In the genomic region with DNA sequence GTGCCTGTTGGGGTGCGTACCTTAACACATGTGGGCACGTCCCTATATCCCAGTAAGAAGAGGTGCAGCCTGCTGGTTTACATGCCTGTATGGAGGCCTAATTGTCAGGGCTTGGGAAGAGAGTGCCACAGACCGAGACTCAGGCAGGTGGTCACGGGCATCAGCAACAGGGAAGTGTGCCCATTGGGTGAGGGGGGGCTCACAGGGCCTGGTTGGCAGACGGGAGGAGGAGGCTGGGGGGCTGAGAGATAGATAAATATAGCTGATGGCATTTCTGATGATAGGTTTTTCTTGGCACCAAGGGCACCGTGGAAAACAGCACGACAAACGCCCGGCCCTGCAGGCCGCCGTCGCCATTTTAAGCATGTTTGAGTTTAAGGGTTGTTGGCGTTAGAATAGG, we compare ENCODE assay signal across 12 cellular contexts. TPM values are rescaled to one million over a fixed set of nuclear protein-coding genes. Genes with fewer than 3 reads are reported as not detected.
A peak's percentile ranks its signal among the peaks of the same experiment; 100 is the strongest.
DNase-seq lines count a peak whose midpoint lies in the region; ATAC-seq and TF ChIP-seq lines count a peak whose summit lies in the region.
"Had no signal": no experiment of that assay in that cellular context is flagged by ENCODE, and none has a peak within 500 bp of the region (broad histone marks: within the 10 kb centered on the region; RNA-seq: fewer than 3 reads in every experiment).

No MANE protein-coding gene starts in this region.

- H3K27me3 Mint-ChIP-seq in activated naive CD4-positive, alpha-beta T cell treated with anti-CD3 and anti-CD28 coated beads, Interleukin-2, amount 10 ng/mL, durations not matched to agents 7 days and 5 days = peaks cover 24% of the 10 kb centered on the region

- H3K9ac ChIP-seq in PC-3 (ENCODE audit: low read length) = no peak overlapping the region
- peak overlapping the region; percentile 1 to 67 for H3K9ac ChIP-seq in mucosa of rectum (ENCODE audit: low read depth in 1 of 2, low read length in 2 of 2)

- H3K9me3 ChIP-seq in PC-3 (ENCODE audit: low read length) (no peaks in the 10 kb centered on the region), mucosa of rectum (ENCODE audit: control insufficient read depth in 2 of 2, low read length in 2 of 2) (no peaks in the 10 kb centered on the region), thoracic aorta (no peaks in the 10 kb centered on the region), BE2C (no peaks in the 10 kb centered on the region)

- no TSS peak for BruUV-seq in PC-3 (replicated peaks; lab: Mats Ljungman, UMichigan)

- H3K4me3 ChIP-seq in PC-3 (ENCODE audit: low read length) = no peak overlapping the region
- H3K4me3 ChIP-seq in mucosa of rectum (ENCODE audit: low read length in 2 of 2) = no peak overlapping the region
- H3K4me3 ChIP-seq in thoracic aorta = no peak overlapping the region
- H3K4me3 ChIP-seq in BE2C (ENCODE audit: low read depth, low read length) = no peak overlapping the region

- no peaks in the 10 kb centered on the region for H3F3A ChIP-seq in PC-3 (ENCODE audit: low read length, unreplicated experiment)

- H3K9me3 Mint-ChIP-seq in activated naive CD4-positive, alpha-beta T cell treated with anti-CD3 and anti-CD28 coated beads, Interleukin-2, amount 10 ng/mL, durations not matched to agents 7 days and 5 days = no peaks in the 10 kb centered on the region
- H3K9me3 Mint-ChIP-seq in stimulated activated effector memory CD8-positive, alpha-beta T cell treated with anti-CD3 and anti-CD28 coated beads, Interleukin-12 subunit alpha, Interleukin-12 subunit beta, amount 100 ng/mL, for 72 hours = no peaks in the 10 kb centered on the region

- H3K36me3 ChIP-seq in PC-3 (ENCODE audit: low read depth, low read length) (peaks cover 16% of the 10 kb centered on the region; the same call in 1 of the 2 replicates), mucosa of rectum (ENCODE audit: control insufficient read depth in 2 of 2, insufficient read depth in 2 of 2, low read length in 2 of 2) (peaks cover 6% of the 10 kb centered on the region in 2 donors), thoracic aorta (no peaks in the 10 kb centered on the region), BE2C (peaks cover 4% of the 10 kb centered on the region; the same call in 1 of the 2 replicates)

- ATAC-seq in PC-3 (no peak), thoracic aorta (ENCODE audit: insufficient number of reproducible peaks, low FRiP score, low read depth) (no peak), GM18511 (IDR thresholded peaks at IDR 0.05; ENCODE audit: unreplicated experiment) (no peak)
- ATAC-seq in stimulated activated effector memory CD8-positive, alpha-beta T cell treated with anti-CD3 and anti-CD28 coated beads, Interleukin-12 subunit alpha, Interleukin-12 subunit beta, amount 100 ng/mL, for 72 hours = no peak

- TF ChIP-seq CTCF in PC-3 (conservative IDR thresholded peaks at IDR 0.05; ENCODE audit: low read depth, low read length) (no peak), thoracic aorta (IDR thresholded peaks at IDR 0.05) (no peak), BE2C (IDR thresholded peaks at IDR 0.05; ENCODE audit: low read depth, low read length) (no peak)

- CTCF ChIA-PET in PC-3 (lab: Charles Lee) = interaction anchor here (1.8 kb wide), 1 partner anchor 22 kb away, joined by 11 read pairs; no protein-coding TSS in a partner anchor
- CTCF ChIA-PET in activated naive CD4-positive, alpha-beta T cell treated with anti-CD3 and anti-CD28 coated beads, Interleukin-2, amount 10 ng/mL, durations not matched to agents 7 days and 5 days (lab: Charles Lee) = interaction anchor here (0.6 to 7.0 kb wide), 6 partner anchors 28 to 148 kb away, joined by 3 to 71 read pairs (median 9); no protein-coding TSS in a partner anchor

- H3K27ac ChIP-seq in PC-3 (ENCODE audit: low read length) (peak overlapping the region; percentile 71), caudate nucleus (ENCODE audit: low read depth, low read length) (peak overlapping the region; percentile 99), mucosa of rectum (ENCODE audit: low read depth in 2 of 2, low read length in 2 of 2) (peak overlapping the region; percentile 88 to 90), thoracic aorta (peak overlapping the region; percentile 98 to 99)

- peaks cover 100% of the 10 kb centered on the region for H3K79me2 ChIP-seq in PC-3 (ENCODE audit: low read length)

- POLR2A ChIA-PET in PC-3 (lab: Charles Lee; ENCODE audit: unreplicated experiment) = no interaction called here

- no peaks in the 10 kb centered on the region for H3K9me2 ChIP-seq in PC-3 (replicated peaks; ENCODE audit: low read length)

- peaks cover 70% of the 10 kb centered on the region for H3K4me1 ChIP-seq in PC-3 (ENCODE audit: insufficient read depth, low read length)
- peaks cover 55 to 86% of the 10 kb centered on the region in 2 donors for H3K4me1 ChIP-seq in mucosa of rectum (ENCODE audit: control insufficient read depth in 2 of 2, insufficient read depth in 2 of 2, low read length in 2 of 2)
- peaks cover 81 to 100% of the 10 kb centered on the region in 2 donors for H3K4me1 ChIP-seq in thoracic aorta (ENCODE audit: control insufficient read depth in 1 of 2, low read depth in 2 of 2)
- peaks cover 14% of the 10 kb centered on the region for H3K4me1 ChIP-seq in BE2C

- H3K4me2 ChIP-seq in PC-3 (ENCODE audit: low read length) = peak overlapping the region; percentile 69; the same call in 1 of the 2 replicates

- no peaks in the 10 kb centered on the region for H3K4me1 Mint-ChIP-seq in activated naive CD4-positive, alpha-beta T cell treated with anti-CD3 and anti-CD28 coated beads, Interleukin-2, amount 10 ng/mL, durations not matched to agents 7 days and 5 days
- H3K4me1 Mint-ChIP-seq in stimulated activated effector memory CD8-positive, alpha-beta T cell treated with anti-CD3 and anti-CD28 coated beads, Interleukin-12 subunit alpha, Interleukin-12 subunit beta, amount 100 ng/mL, for 72 hours = peaks cover 28% of the 10 kb centered on the region

- H4K20me1 ChIP-seq in PC-3 (ENCODE audit: low read length) = no peaks in the 10 kb centered on the region

- no peak overlapping the region for H2AFZ ChIP-seq in PC-3 (ENCODE audit: low read length)

- no peaks in the 10 kb centered on the region for H3K36me3 Mint-ChIP-seq in activated naive CD4-positive, alpha-beta T cell treated with anti-CD3 and anti-CD28 coated beads, Interleukin-2, amount 10 ng/mL, durations not matched to agents 7 days and 5 days
- no peaks in the 10 kb centered on the region for H3K36me3 Mint-ChIP-seq in stimulated activated effector memory CD8-positive, alpha-beta T cell treated with anti-CD3 and anti-CD28 coated beads, Interleukin-12 subunit alpha, Interleukin-12 subunit beta, amount 100 ng/mL, for 72 hours

- DNase-seq in PC-3 (no peak), caudate nucleus (lab: John Stamatoyannopoulos, UW) (no peak), thoracic aorta (ENCODE audit: low spot score) (no peak), BE2C (no peak)
- no peak for DNase-seq in activated naive CD4-positive, alpha-beta T cell treated with anti-CD3 and anti-CD28 coated beads, Interleukin-2, amount 10 ng/mL, durations not matched to agents 7 days and 5 days
- DNase-seq in stimulated activated effector memory CD8-positive, alpha-beta T cell treated with anti-CD3 and anti-CD28 coated beads, Interleukin-12 subunit alpha, Interleukin-12 subunit beta, amount 100 ng/mL, for 72 hours (ENCODE audit: low spot score in 2 of 2) = no peak
- DNase-seq: NCI-H1105; NCI-H345; OCI-M1; stimulated activated CD8-positive, alpha-beta memory T cell treated with anti-CD3 and anti-CD28 coated beads, Interleukin-4, amount 100 ng/mL, for 48 hours had no signal

- intact Hi-C loops in PC-3 (cut with micrococcal nuclease) = no loop called here

- H3K4me3 Mint-ChIP-seq in activated naive CD4-positive, alpha-beta T cell treated with anti-CD3 and anti-CD28 coated beads, Interleukin-2, amount 10 ng/mL, durations not matched to agents 7 days and 5 days = no peak overlapping the region
- no peak overlapping the region for H3K4me3 Mint-ChIP-seq in stimulated activated effector memory CD8-positive, alpha-beta T cell treated with anti-CD3 and anti-CD28 coated beads, Interleukin-12 subunit alpha, Interleukin-12 subunit beta, amount 100 ng/mL, for 72 hours

- no peak overlapping the region for H3K27ac Mint-ChIP-seq in activated naive CD4-positive, alpha-beta T cell treated with anti-CD3 and anti-CD28 coated beads, Interleukin-2, amount 10 ng/mL, durations not matched to agents 7 days and 5 days
- no peak overlapping the region for H3K27ac Mint-ChIP-seq in stimulated activated effector memory CD8-positive, alpha-beta T cell treated with anti-CD3 and anti-CD28 coated beads, Interleukin-12 subunit alpha, Interleukin-12 subunit beta, amount 100 ng/mL, for 72 hours

- no peaks in the 10 kb centered on the region for H3K27me3 ChIP-seq in PC-3 (ENCODE audit: low read length)
- H3K27me3 ChIP-seq in mucosa of rectum (ENCODE audit: control insufficient read depth in 2 of 2, insufficient read depth in 2 of 2, low read length in 2 of 2) = no peaks in the 10 kb centered on the region
- no peaks in the 10 kb centered on the region for H3K27me3 ChIP-seq in thoracic aorta (replicated peaks; ENCODE audit: insufficient read depth)
- no peaks in the 10 kb centered on the region for H3K27me3 ChIP-seq in BE2C

RNA-seq across cellular contexts. Expression of gene NFIX, which starts 37.6 kb away (rescaled TPM):
- total RNA-seq in PC-3 (2014; rRNA removed) = 43.3 and 75.8 TPM in 2 replicates
- total RNA-seq in thoracic aorta = 100 to 1,000 TPM; 126 to 145 TPM
- 34.1 TPM for polyA plus RNA-seq in BE2C (2012; ENCODE audit: insufficient read depth, insufficient read length, low read depth)
